ENCODE assay signal across 13 cellular contexts in the genomic region with DNA sequence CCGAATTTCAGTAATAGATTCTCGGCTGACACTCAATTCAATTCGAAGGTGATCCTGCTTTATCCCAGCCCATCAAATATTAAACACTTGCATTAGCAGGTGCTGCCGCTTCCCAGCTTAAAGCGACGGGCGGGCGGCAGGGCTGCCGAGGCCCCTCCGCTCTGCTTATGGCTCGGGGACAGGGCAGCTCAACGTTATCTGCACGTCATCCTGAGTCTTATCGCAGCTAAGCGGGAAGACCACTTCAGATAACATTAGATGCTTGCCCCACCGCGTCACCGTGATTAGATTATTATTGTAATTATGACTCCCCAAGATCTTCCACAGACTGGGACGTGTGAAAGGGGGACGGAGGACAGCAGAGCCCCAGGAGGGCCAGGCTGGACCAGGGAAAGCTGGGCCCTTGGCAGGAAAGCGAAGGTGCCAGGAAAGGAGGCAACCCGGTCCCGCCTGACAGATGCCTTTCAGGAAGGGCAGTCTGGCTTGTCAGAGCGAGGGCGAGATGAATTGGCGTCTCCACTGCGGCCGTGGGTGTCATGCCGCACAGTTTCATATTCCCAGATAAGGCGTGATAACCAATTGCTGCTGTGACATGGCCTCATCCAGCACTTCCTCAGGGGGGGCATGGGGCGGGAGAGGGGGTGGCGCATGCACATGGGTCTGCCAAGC.
"Had no signal": no experiment of that assay in that cellular context is flagged by ENCODE, and none has a peak within 500 bp of the region (broad histone marks: within the 10 kb centered on the region; RNA-seq: fewer than 3 reads in every experiment).

No MANE protein-coding gene starts in this region.

- H3K27me3 ChIP-seq: hepatocyte, suprapubic skin, upper lobe of left lung had no signal

- H3K79me2 ChIP-seq: hepatocyte had no signal

- ATAC-seq: activated T-cell treated with anti-CD3 and anti-CD28 coated beads, Interleukin-2, amount 50 U/mL, for 4 hours; mucosa of descending colon; naive thymus-derived CD8-positive, alpha-beta T cell had no signal

- H3K4me1 ChIP-seq: suprapubic skin, upper lobe of left lung had no signal

- H3K27ac ChIP-seq: hepatocyte, suprapubic skin, upper lobe of left lung had no signal

- FAIRE-seq: frontal cortex had no signal

- H3K4me3 ChIP-seq: hepatocyte, lung, mucosa of descending colon, suprapubic skin, upper lobe of left lung had no signal

- DNase-seq: activated CD4-positive, alpha-beta memory T cell treated with anti-CD3 and anti-CD28 coated beads for 36 hours; activated gamma-delta T cell; activated naive CD8-positive, alpha-beta T cell treated with anti-CD3 and anti-CD28 coated beads for 36 hours; activated T-cell treated with anti-CD3 and anti-CD28 coated beads, Interleukin-2, amount 50 U/mL, for 4 hours; mucosa of descending colon; naive thymus-derived CD8-positive, alpha-beta T cell; stimulated activated CD4-positive, alpha-beta T cell treated with anti-CD3 and anti-CD28 coated beads, Interleukin-12 subunit alpha, Interleukin-12 subunit beta, amount 100 ng/mL, for 4 hours; stimulated activated naive CD4-positive, alpha-beta T cell treated with Interleukin-2 at 50 U/mL for 16 hours had no signal

- H3K4me2 ChIP-seq: hepatocyte had no signal
